1 cellular context compared by ENCODE assay signal in the genomic region with DNA sequence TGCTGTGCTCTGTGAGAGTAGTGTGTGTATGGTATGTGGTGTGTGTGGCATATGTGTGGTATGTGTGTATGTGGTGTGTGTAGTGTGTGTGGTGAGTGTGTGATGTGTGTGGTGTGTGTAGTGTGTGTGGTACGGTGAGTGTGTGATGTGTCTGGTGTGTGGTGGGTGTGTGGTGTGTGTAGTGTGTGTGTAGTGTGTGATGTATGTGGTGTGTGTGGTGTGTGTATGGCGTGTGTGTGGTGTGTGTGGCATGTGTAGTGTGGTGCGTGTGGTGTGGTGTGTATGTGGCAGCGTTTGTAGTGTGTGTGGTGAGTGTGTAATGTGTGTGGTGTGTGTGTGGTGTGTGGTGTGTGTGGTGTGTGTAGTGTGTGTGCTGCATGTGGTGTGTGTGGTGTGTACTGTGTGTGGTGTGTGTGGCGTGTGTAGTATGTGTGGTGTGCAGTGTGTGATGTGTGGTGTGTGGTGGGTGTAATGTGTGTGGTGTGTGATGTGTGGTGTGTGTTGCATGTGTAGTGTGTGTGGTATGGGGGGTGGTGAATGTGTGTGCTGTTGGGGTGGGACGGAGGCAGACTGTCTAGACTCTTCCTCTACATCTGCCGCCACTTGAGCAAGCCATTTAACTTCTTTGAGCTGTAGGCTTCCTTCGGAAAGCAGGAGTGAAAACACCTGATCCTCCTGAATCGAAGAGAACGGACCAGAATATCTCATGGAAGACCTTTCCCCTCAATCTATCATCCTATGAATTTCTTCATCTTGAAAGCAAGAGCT.
TF ChIP-seq lines count a peak whose summit lies in the region.

No MANE protein-coding gene starts in this region.

TF ChIP-seq in A549, 52 proteins besides CTCF, POLR2A, EP300 and RAD21:
- TF ChIP-seq KDM5A (IDR thresholded peaks at IDR 0.05) (no peak), HOXB5 (CRISPR knock-in tag; IDR thresholded peaks at IDR 0.05) (no peak), RCOR1 (IDR thresholded peaks at IDR 0.05; ENCODE audit: low read depth, low read length) (no peak), ESRRA (IDR thresholded peaks at IDR 0.05; ENCODE audit: borderline replicate concordance, low read length) (no peak), KDM1A (IDR thresholded peaks at IDR 0.05; ENCODE audit: low read depth) (no peak), NPAS2 (CRISPR knock-in tag; IDR thresholded peaks at IDR 0.05; ENCODE audit: borderline replicate concordance) (no peak), BHLHE40 (IDR thresholded peaks at IDR 0.05; ENCODE audit: low read depth, low read length) (no peak), RNF2 (IDR thresholded peaks at IDR 0.05; ENCODE audit: borderline replicate concordance, low read depth) (no peak), ZNF302 (CRISPR knock-in tag; IDR thresholded peaks at IDR 0.05) (no peak), ZSCAN20 (CRISPR knock-in tag; IDR thresholded peaks at IDR 0.05) (no peak), ZFP36 (IDR thresholded peaks at IDR 0.05; ENCODE audit: borderline replicate concordance, partially characterized antibody) (no peak), TP53 (CRISPR knock-in tag; IDR thresholded peaks at IDR 0.05) (no peak), FOSL2 (IDR thresholded peaks at IDR 0.05) (no peak), FOSL2 (CRISPR knock-in tag; IDR thresholded peaks at IDR 0.05) (no peak), CEBPB (IDR thresholded peaks at IDR 0.05) (no peak), MAZ (IDR thresholded peaks at IDR 0.05; ENCODE audit: borderline replicate concordance, low read depth, low read length) (no peak), CHD2 (IDR thresholded peaks at IDR 0.05; ENCODE audit: low read length, partially characterized antibody) (no peak), MYC (IDR thresholded peaks at IDR 0.05; ENCODE audit: borderline replicate concordance, low read length) (no peak), FOXS1 (CRISPR knock-in tag; IDR thresholded peaks at IDR 0.05) (no peak)
- TF ChIP-seq, protein P1, sequence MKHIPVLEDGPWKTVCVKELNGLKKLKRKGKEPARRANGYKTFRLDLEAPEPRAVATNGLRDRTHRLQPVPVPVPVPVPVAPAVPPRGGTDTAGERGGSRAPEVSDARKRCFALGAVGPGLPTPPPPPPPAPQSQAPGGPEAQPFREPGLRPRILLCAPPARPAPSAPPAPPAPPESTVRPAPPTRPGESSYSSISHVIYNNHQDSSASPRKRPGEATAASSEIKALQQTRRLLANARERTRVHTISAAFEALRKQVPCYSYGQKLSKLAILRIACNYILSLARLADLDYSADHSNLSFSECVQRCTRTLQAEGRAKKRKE (CRISPR knock-in tag; IDR thresholded peaks at IDR 0.05; ENCODE audit: low read depth) = no peak
